ENCODE assay signal across 8 cellular contexts in genomic region chr3:66439666-66440344, GRCh38.
DNase-seq lines count a peak whose midpoint lies in the region; ATAC-seq and TF ChIP-seq lines count a peak whose summit lies in the region.

No MANE protein-coding gene starts in this region.

- peak; percentile 57 for ATAC-seq in activated B cell treated with CpG ODN at 0.5 μM for 24 hours (ENCODE audit: low read depth)
- ATAC-seq in stimulated activated memory B cell treated with anti-CD40 and anti-IgM and Interleukin-4, amounts not matched to agents 10 μg/mL and 1 μg/mL and 100 μg/mL, for 72 hours, result peak; percentile 52

- TF ChIP-seq CTCF in activated B cell treated with CpG ODN at 0.5 μM for 24 hours (IDR thresholded peaks at IDR 0.05), result no peak

- no peaks in the 10 kb centered on the region for H3K27me3 Mint-ChIP-seq in T-helper 1 cell treated with Interleukin-12 subunit alpha and Interleukin-12 subunit beta and Interleukin-4 antibody, amounts not matched to agents 30 μg/mL and 1 μg/mL, for 36 hours (ENCODE audit: low read depth)
- H3K27me3 Mint-ChIP-seq in activated B cell treated with CpG ODN at 0.5 μM for 24 hours, result peaks cover 4% of the 10 kb centered on the region
- H3K27me3 Mint-ChIP-seq in stimulated activated memory B cell treated with anti-CD40 and anti-IgM and Interleukin-4, amounts not matched to agents 10 μg/mL and 1 μg/mL and 100 μg/mL, for 72 hours, result no peaks in the 10 kb centered on the region

- POLR2A ChIA-PET in activated B cell treated with CpG ODN at 0.5 μM for 24 hours (lab: Charles Lee), result no interaction called here

- peaks cover 31% of the 10 kb centered on the region for H3K4me1 Mint-ChIP-seq in T-helper 1 cell treated with Interleukin-12 subunit alpha and Interleukin-12 subunit beta and Interleukin-4 antibody, amounts not matched to agents 30 μg/mL and 1 μg/mL, for 36 hours (ENCODE audit: low read depth)
- peaks cover 8% of the 10 kb centered on the region for H3K4me1 Mint-ChIP-seq in activated B cell treated with CpG ODN at 0.5 μM for 24 hours
- peaks cover 10% of the 10 kb centered on the region for H3K4me1 Mint-ChIP-seq in stimulated activated memory B cell treated with anti-CD40 and anti-IgM and Interleukin-4, amounts not matched to agents 10 μg/mL and 1 μg/mL and 100 μg/mL, for 72 hours

- intact Hi-C loops in activated B cell treated with CpG ODN at 0.5 μM for 24 hours (cut with micrococcal nuclease), result loop anchor here (2.0 kb wide), 1 partner anchor 61 kb away; the partner anchor contains the start of gene LRIG1
- intact Hi-C loops in cardiac septum (cut with DNase I), result loop anchor here (5.0 kb wide), 1 partner anchor 33 kb away; no protein-coding TSS in a partner anchor

- H3K27ac Mint-ChIP-seq in T-helper 1 cell treated with Interleukin-12 subunit alpha and Interleukin-12 subunit beta and Interleukin-4 antibody, amounts not matched to agents 30 μg/mL and 1 μg/mL, for 36 hours, result peak overlapping the region; percentile 33
- H3K27ac Mint-ChIP-seq in activated B cell treated with CpG ODN at 0.5 μM for 24 hours, result no peak overlapping the region
- H3K27ac Mint-ChIP-seq in stimulated activated memory B cell treated with anti-CD40 and anti-IgM and Interleukin-4, amounts not matched to agents 10 μg/mL and 1 μg/mL and 100 μg/mL, for 72 hours, result no peak overlapping the region

- peaks cover 32% of the 10 kb centered on the region for H3K36me3 Mint-ChIP-seq in T-helper 1 cell treated with Interleukin-12 subunit alpha and Interleukin-12 subunit beta and Interleukin-4 antibody, amounts not matched to agents 30 μg/mL and 1 μg/mL, for 36 hours (ENCODE audit: low read depth)
- H3K36me3 Mint-ChIP-seq in activated B cell treated with CpG ODN at 0.5 μM for 24 hours (ENCODE audit: low read depth), result no peaks in the 10 kb centered on the region
- no peaks in the 10 kb centered on the region for H3K36me3 Mint-ChIP-seq in stimulated activated memory B cell treated with anti-CD40 and anti-IgM and Interleukin-4, amounts not matched to agents 10 μg/mL and 1 μg/mL and 100 μg/mL, for 72 hours

- DNase-seq in T-helper 1 cell, result no peak
- peak; percentile 16 for DNase-seq in NCI-H1092 (lab: John Stamatoyannopoulos, UW)
- DNase-seq in activated B cell treated with CpG ODN at 0.5 μM for 24 hours, result no peak
- no peak for DNase-seq in NCI-H1694 treated with DMSO at 0.1 percent for 48 hours (lab: John Stamatoyannopoulos, UW)
- DNase-seq in 8988T, result no peak
- DNase-seq in cardiac septum (ENCODE audit: low spot score), result no peak

- no peak overlapping the region for H3K4me3 Mint-ChIP-seq in T-helper 1 cell treated with Interleukin-12 subunit alpha and Interleukin-12 subunit beta and Interleukin-4 antibody, amounts not matched to agents 30 μg/mL and 1 μg/mL, for 36 hours
- peak overlapping the region; percentile 17 for H3K4me3 Mint-ChIP-seq in activated B cell treated with CpG ODN at 0.5 μM for 24 hours
- H3K4me3 Mint-ChIP-seq in stimulated activated memory B cell treated with anti-CD40 and anti-IgM and Interleukin-4, amounts not matched to agents 10 μg/mL and 1 μg/mL and 100 μg/mL, for 72 hours, result peak overlapping the region; percentile 5

- CTCF ChIA-PET in activated B cell treated with CpG ODN at 0.5 μM for 24 hours (lab: Charles Lee), result no interaction called here

- H3K9me3 Mint-ChIP-seq in T-helper 1 cell treated with Interleukin-12 subunit alpha and Interleukin-12 subunit beta and Interleukin-4 antibody, amounts not matched to agents 30 μg/mL and 1 μg/mL, for 36 hours, result no peaks in the 10 kb centered on the region
- H3K9me3 Mint-ChIP-seq in activated B cell treated with CpG ODN at 0.5 μM for 24 hours, result no peaks in the 10 kb centered on the region
- no peaks in the 10 kb centered on the region for H3K9me3 Mint-ChIP-seq in stimulated activated memory B cell treated with anti-CD40 and anti-IgM and Interleukin-4, amounts not matched to agents 10 μg/mL and 1 μg/mL and 100 μg/mL, for 72 hours
